In genomic region chr18:66280470-66280869, GRCh38 we compare ENCODE assay signal across 16 cellular contexts.
"Had no signal": no experiment of that assay in that cellular context is flagged by ENCODE, and none has a peak within 500 bp of the region (broad histone marks: within the 10 kb centered on the region; RNA-seq: fewer than 3 reads in every experiment).

No MANE protein-coding gene starts in this region.

- H3K9me3 ChIP-seq: ascending aorta, gastrocnemius medialis, sigmoid colon, stomach, thoracic aorta had no signal

- H3K4me3 ChIP-seq: ascending aorta, breast epithelium, dorsolateral prefrontal cortex, gastrocnemius medialis, sigmoid colon, spleen, stomach, thoracic aorta had no signal

- DNase-seq: activated CD4-positive, alpha-beta memory T cell treated with anti-CD3 and anti-CD28 coated beads, Interleukin-2, amount 10 ng/mL, durations not matched to agents 7 days and 5 days; activated naive CD4-positive, alpha-beta T cell treated with anti-CD3 and anti-CD28 coated beads, Interleukin-2, amount 10 ng/mL, durations not matched to agents 7 days and 5 days; activated T-cell treated with anti-CD3 and anti-CD28 coated beads, Interleukin-2, amount 50 U/mL, for 24 hours; dorsolateral prefrontal cortex; endodermal cell; gastrocnemius medialis; kidney; nephron progenitor cell; sigmoid colon; spleen; stimulated activated CD4-positive, alpha-beta T cell treated with anti-CD3 and anti-CD28 coated beads, Interleukin-1b, Interleukin-23, amount 100 ng/mL, for 48 hours; stomach had no signal

- H3K4me1 ChIP-seq: ascending aorta, breast epithelium, gastrocnemius medialis, sigmoid colon, spleen, stomach had no signal

- H3K36me3 ChIP-seq: ascending aorta, breast epithelium, gastrocnemius medialis, sigmoid colon, spleen, stomach, thoracic aorta had no signal

- H3K27me3 ChIP-seq: ascending aorta, breast epithelium, dorsolateral prefrontal cortex, gastrocnemius medialis, sigmoid colon, spleen, stomach had no signal

- ATAC-seq: gastrocnemius medialis had no signal

- H3K27ac ChIP-seq: ascending aorta, breast epithelium, gastrocnemius medialis, sigmoid colon, spleen, stomach, thoracic aorta, VCaP had no signal

- FAIRE-seq: kidney had no signal
